Comparison of ENCODE assay signal across 2 cellular contexts in the genomic region with DNA sequence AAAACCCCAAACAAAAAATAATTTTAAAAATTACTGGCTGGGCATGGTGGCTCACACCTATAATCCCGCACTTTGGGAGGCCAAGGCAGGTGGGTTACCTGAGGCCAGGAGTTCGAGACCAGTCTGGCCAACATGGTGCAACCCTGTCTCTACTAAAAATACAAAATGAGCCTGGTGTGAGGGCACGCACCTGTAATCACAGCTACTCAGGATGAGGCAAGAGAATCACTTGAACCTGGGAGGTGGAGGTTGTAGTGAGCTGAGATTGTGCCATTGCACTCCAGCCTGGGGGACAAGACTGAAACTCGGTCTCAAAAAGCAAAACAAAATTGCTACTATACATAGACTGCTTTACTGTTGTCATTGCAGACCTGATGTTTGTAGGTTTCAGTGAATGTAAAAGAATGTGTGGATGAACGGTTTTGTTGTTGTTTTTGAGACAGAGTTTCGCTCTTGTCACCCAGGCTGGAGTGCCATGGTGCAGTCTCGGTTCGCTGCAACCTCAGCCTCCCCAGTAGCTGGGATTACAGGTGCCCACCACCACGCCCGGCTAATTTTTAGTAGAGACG.
TF ChIP-seq lines count a peak whose summit lies in the region.

No MANE protein-coding gene starts in this region.

TF ChIP-seq in GM23338, 12 proteins besides CTCF, POLR2A, EP300 and RAD21:
- peak; percentile 35; the same call in 1 of the 2 replicates for TF ChIP-seq POLR2AphosphoS5 (IDR thresholded peaks at IDR 0.05; ENCODE audit: low read depth)

TF ChIP-seq in K562, 482 proteins besides CTCF, POLR2A, EP300 and RAD21:
- TF ChIP-seq PRDM10 (IDR thresholded peaks at IDR 0.05; ENCODE audit: partially characterized antibody) (peak; percentile 89), SUPT5H (IDR thresholded peaks at IDR 0.05) (peak; percentile 23; the same call in 1 of the 2 replicates), POLR2G (IDR thresholded peaks at IDR 0.05; ENCODE audit: low read depth, low read length) (0 out of 2 replicates have a peak, but pooled peaks have one; percentile 39)
